Comparison of ENCODE assay signal across 9 cellular contexts in genomic region chr6:11251553-11252358, GRCh38. TPM values are rescaled to one million over a fixed set of nuclear protein-coding genes. Genes with fewer than 3 reads are reported as not detected.
DNase-seq lines count a peak whose midpoint lies in the region; ATAC-seq and TF ChIP-seq lines count a peak whose summit lies in the region.
"Had no signal": no experiment of that assay in that cellular context is flagged by ENCODE, and none has a peak within 500 bp of the region (broad histone marks: within the 10 kb centered on the region; RNA-seq: fewer than 3 reads in every experiment).

No MANE protein-coding gene starts in this region.

- H3F3A ChIP-seq in GM23338 (replicated peaks; ENCODE audit: low read depth), result no peaks in the 10 kb centered on the region

- peak overlapping the region; percentile 74 for H2AFZ ChIP-seq in GM23338

- TF ChIP-seq POLR2A in body of pancreas (IDR thresholded peaks at IDR 0.05) (no peak), gastrocnemius medialis (IDR thresholded peaks at IDR 0.05) (no peak)

- intact Hi-C loops in body of pancreas (cut with DNase I), result no loop called here
- intact Hi-C loops in gastrocnemius medialis (cut with DNase I; ENCODE audit: low total_unique reads), result no loop called here

- H3K9me3 ChIP-seq in body of pancreas (no peaks in the 10 kb centered on the region), gastrocnemius medialis (no peaks in the 10 kb centered on the region)

- no peak overlapping the region for H3K4me2 ChIP-seq in GM23338

- H3K9me2 ChIP-seq in GM23338 (ENCODE audit: insufficient read depth), result peaks cover 9% of the 10 kb centered on the region; the same call in 1 of the 2 replicates

- 57 to 60% methylated on average over 7 of the region's 7 CpGs for WGBS in body of pancreas, 2 donors

- H3K4me1 ChIP-seq in GM23338 (ENCODE audit: insufficient read depth), result 0 out of 2 replicates have a peak, but pooled peaks cover 4% of the 10 kb centered on the region
- H3K4me1 ChIP-seq in body of pancreas, result peaks cover 11% of the 10 kb centered on the region
- no peaks in the 10 kb centered on the region for H3K4me1 ChIP-seq in gastrocnemius medialis

- no peak overlapping the region for H3K4me3 ChIP-seq in GM23338
- no peak overlapping the region for H3K4me3 ChIP-seq in body of pancreas
- no peak overlapping the region for H3K4me3 ChIP-seq in gastrocnemius medialis

- CTCF ChIA-PET in T-cell (lab: Charles Lee), result no interaction called here

- H3K79me2 ChIP-seq in GM23338 (replicated peaks; ENCODE audit: insufficient read depth), result no peaks in the 10 kb centered on the region

- H3K27ac ChIP-seq in GM23338 (ENCODE audit: low read depth), result no peak overlapping the region
- peak overlapping the region; percentile 19 to 80 (median 59) for H3K27ac ChIP-seq in body of pancreas
- H3K27ac ChIP-seq in gastrocnemius medialis, result peak overlapping the region; percentile 49 to 74 (median 55)

- H3K27ac Mint-ChIP-seq in GM23338 (no peak overlapping the region), T-cell (no peak overlapping the region)
- H3K27ac Mint-ChIP-seq: T-helper 17 cell had no signal

- ATAC-seq in GM23338 (no peak), body of pancreas (peak; percentile 85), gastrocnemius medialis (peak; percentile 70 to 71), T-cell (replicated peaks in 1 of 4) (no peak), HG02571 (IDR thresholded peaks at IDR 0.05; ENCODE audit: unreplicated experiment) (no peak), GM21723 (IDR thresholded peaks at IDR 0.05; ENCODE audit: unreplicated experiment) (no peak), HG03457 (IDR thresholded peaks at IDR 0.05; ENCODE audit: unreplicated experiment) (no peak)
- ATAC-seq: T-helper 17 cell had no signal

- H3K4me3 Mint-ChIP-seq in GM23338 (no peak overlapping the region), T-cell (no peak overlapping the region)
- H3K4me3 Mint-ChIP-seq: T-helper 17 cell had no signal

- DNase-seq in GM23338 (ENCODE audit: low spot score) (no peak), body of pancreas (peak; percentile 52 to 68 (median 60)), inferior parietal cortex (ENCODE audit: extremely low spot score) (peak; percentile 82), gastrocnemius medialis (peak; percentile 14 to 23), T-cell (no peak)
- DNase-seq: T-helper 17 cell had no signal

- peaks cover 11% of the 10 kb centered on the region; the same call in 2 of the 3 replicates for H3K9me3 Mint-ChIP-seq in GM23338
- H3K9me3 Mint-ChIP-seq in T-cell, result peaks cover 0 to 4% (median 0%) of the 10 kb centered on the region in 3 donors

- H3K27me3 ChIP-seq in GM23338 (ENCODE audit: insufficient read depth) (no peaks in the 10 kb centered on the region), body of pancreas (no peaks in the 10 kb centered on the region), gastrocnemius medialis (no peaks in the 10 kb centered on the region)

- H3K4me1 Mint-ChIP-seq in GM23338, result peaks cover 8% of the 10 kb centered on the region; the same call in 2 of the 3 replicates
- peaks cover 6 to 23% (median 18%) of the 10 kb centered on the region in 3 donors for H3K4me1 Mint-ChIP-seq in T-cell

- in situ Hi-C loops in gastrocnemius medialis (cut with MboI; ENCODE audit: low sequenced_read_pairs in 4 of 4), result no loop called here

- no peaks in the 10 kb centered on the region for H4K20me1 ChIP-seq in GM23338 (replicated peaks; ENCODE audit: insufficient read depth)

- H3K36me3 Mint-ChIP-seq in GM23338 (ENCODE audit: low read depth) (0 out of 3 replicates have a peak, but pooled peaks cover 5% of the 10 kb centered on the region), T-cell (peaks cover 70% of the 10 kb centered on the region)

- POLR2A ChIA-PET in T-cell (lab: Charles Lee), result interaction anchor here in 1 of 2 donors (0.8 kb wide), 1 partner anchor 132 kb away, joined by 3 read pairs; no protein-coding TSS in a partner anchor

- H3K36me3 ChIP-seq in GM23338 (ENCODE audit: insufficient read depth), result peaks cover 3% of the 10 kb centered on the region; the same call in 1 of the 2 replicates
- no peaks in the 10 kb centered on the region for H3K36me3 ChIP-seq in body of pancreas (replicated peaks in 1 of 2; ENCODE audit: insufficient read depth in 1 of 2, low read depth in 2 of 2)
- H3K36me3 ChIP-seq in gastrocnemius medialis, result no peaks in the 10 kb centered on the region

- TF ChIP-seq CTCF in GM23338 (conservative IDR thresholded peaks at IDR 0.05; ENCODE audit: low read depth in 2 of 2) (no peak), body of pancreas (IDR thresholded peaks at IDR 0.05) (no peak), gastrocnemius medialis (IDR thresholded peaks at IDR 0.05 in 4 of 5, conservative IDR thresholded peaks at IDR 0.05 in 1 of 5) (no peak)

- H3K27me3 Mint-ChIP-seq in GM23338 (ENCODE audit: insufficient read depth, low read depth, poor library complexity) (peaks cover 2% of the 10 kb centered on the region), T-cell (no peaks in the 10 kb centered on the region)
- H3K27me3 Mint-ChIP-seq: T-helper 17 cell had no signal

TF ChIP-seq in GM23338, 12 proteins besides CTCF, POLR2A, EP300 and RAD21 (continues in another document):
- TF ChIP-seq STAT1 (IDR thresholded peaks at IDR 0.05; ENCODE audit: unreplicated experiment), result no peak
- no peak for TF ChIP-seq REST (IDR thresholded peaks at IDR 0.05; ENCODE audit: unreplicated experiment)
- no peak for TF ChIP-seq EZH2phosphoT487 (IDR thresholded peaks at IDR 0.05; ENCODE audit: unreplicated experiment)
- no peak for TF ChIP-seq NANOG (IDR thresholded peaks at IDR 0.05; ENCODE audit: borderline replicate concordance)

RNA-seq across cellular contexts. Expression of gene NEDD9, which starts 19.3 kb away (rescaled TPM):
- total RNA-seq in GM23338 (2014; rRNA removed; shearing (Covaris generic)), result 13.0 and 17.4 TPM in 2 replicates
- polyA plus RNA-seq in GM23338 (2016; fragmentation: Nextera tagmentation; extraction: Ambion mirVana), result 4.4 and 5.6 TPM in 2 replicates
- 10 to 100 TPM; 22.8 to 58.3 TPM for total RNA-seq in body of pancreas
- total RNA-seq in gastrocnemius medialis, result 10 to 100 TPM; 19.8 to 49.4 (median 35.6) TPM
- 10 to 100 TPM; 30.8 to 55.3 (median 33.7) TPM for total RNA-seq in T-cell

Comparison
In these comparisons a context has a peak if more than half of its experiments do, and no peak if none do; other contexts are left out.
1. ATAC-seq: peak in body of pancreas (single experiment) and gastrocnemius medialis (2 of 2); none in GM23338 (single experiment), T-cell (0 of 4), HG02571 (single experiment), GM21723 (single experiment) and HG03457 (single experiment).
2. DNase-seq: peak in body of pancreas (4 of 4), inferior parietal cortex (single experiment) and gastrocnemius medialis (2 of 2); none in GM23338 (single experiment) and T-cell (0 of 34).